In genomic region chr3:184241447-184242296, GRCh38 we compare ENCODE assay signal across 9 cellular contexts. TPM values are rescaled to one million over a fixed set of nuclear protein-coding genes. Genes with fewer than 3 reads are reported as not detected.
DNase-seq lines count a peak whose midpoint lies in the region; ATAC-seq and TF ChIP-seq lines count a peak whose summit lies in the region.
"Had no signal": no experiment of that assay in that cellular context is flagged by ENCODE, and none has a peak within 500 bp of the region (broad histone marks: within the 10 kb centered on the region; RNA-seq: fewer than 3 reads in every experiment).

No MANE protein-coding gene starts in this region.

- peaks cover 6 to 24% of the 10 kb centered on the region in 2 donors for H3K36me3 ChIP-seq in lung (ENCODE audit: control insufficient read depth in 2 of 2, insufficient read depth in 2 of 2, low read length in 2 of 2)
- 0 out of 2 replicates have a peak, but pooled peaks cover 14% of the 10 kb centered on the region for H3K36me3 ChIP-seq in MM.1S (replicated peaks; ENCODE audit: insufficient read depth, low read length)

- H3F3A ChIP-seq in MM.1S (ENCODE audit: insufficient read depth, low read length): no peaks in the 10 kb centered on the region

- no peaks in the 10 kb centered on the region for H3K9me3 ChIP-seq in lung (ENCODE audit: control insufficient read depth in 2 of 2, insufficient read depth in 1 of 2, low read length in 1 of 2)
- no peaks in the 10 kb centered on the region for H3K9me3 ChIP-seq in MM.1S (replicated peaks; ENCODE audit: insufficient read depth, low read length)

- WGBS in lung, 2 donors: 37 to 47% methylated on average over 42 to 46 of the region's 46 CpGs

- TF ChIP-seq CTCF in HFF-Myc (IDR thresholded peaks at IDR 0.05; ENCODE audit: low read depth, low read length, missing control alignments) (peak; percentile 46), lung (IDR thresholded peaks at IDR 0.05; ENCODE audit: control extremely low read depth, extremely low read depth) (peak; percentile 1), MM.1S (IDR thresholded peaks at IDR 0.05; ENCODE audit: low read length) (no peak)

- H3K27ac ChIP-seq in lung (ENCODE audit: low read depth in 1 of 2, low read length in 1 of 2): no peak overlapping the region
- H3K27ac ChIP-seq in MM.1S (ENCODE audit: low read length): no peak overlapping the region
- H3K27ac ChIP-seq: epithelial cell of prostate had no signal

- no peaks in the 10 kb centered on the region for H4K20me1 ChIP-seq in MM.1S (ENCODE audit: insufficient read depth, low read length)

- no peak overlapping the region for H2AFZ ChIP-seq in MM.1S (ENCODE audit: low read length)

- no peaks in the 10 kb centered on the region for H3K27me3 ChIP-seq in lung (ENCODE audit: control insufficient read depth, insufficient read depth)
- 0 out of 2 replicates have a peak, but pooled peaks cover 4% of the 10 kb centered on the region for H3K27me3 ChIP-seq in MM.1S (replicated peaks; ENCODE audit: insufficient read depth, low read length)

- no peak overlapping the region for H3K4me2 ChIP-seq in MM.1S (ENCODE audit: low read depth, low read length)

- H3K9me2 ChIP-seq in MM.1S (replicated peaks; ENCODE audit: insufficient read depth, low read length): no peaks in the 10 kb centered on the region

- H3K4me1 ChIP-seq in lung (ENCODE audit: control insufficient read depth in 2 of 2, insufficient read depth in 2 of 2, low read length in 2 of 2) (peaks cover 0 to 7% of the 10 kb centered on the region in 2 donors), MM.1S (ENCODE audit: low read length) (no peaks in the 10 kb centered on the region)

- DNase-seq in COLO668 (lab: John Stamatoyannopoulos, UW; ENCODE audit: unreplicated experiment): peak; percentile 77
- DNase-seq in HFF-Myc (ENCODE audit: extremely low read depth, low read depth): no peak
- peak; percentile 36 for DNase-seq in amniotic epithelial cell (ENCODE audit: low read depth)
- DNase-seq in lung (ENCODE audit: low spot score): peak; percentile 68
- DNase-seq in putamen (ENCODE audit: low spot score): no peak
- no peak for DNase-seq in MM.1S

- H3K79me2 ChIP-seq in MM.1S (ENCODE audit: low read length): 0 out of 2 replicates have a peak, but pooled peaks cover 7% of the 10 kb centered on the region

- no peak overlapping the region for H3K4me3 ChIP-seq in HFF-Myc (replicated peaks; ENCODE audit: low read depth, low read length)
- H3K4me3 ChIP-seq in lung: no peak overlapping the region
- no peak overlapping the region for H3K4me3 ChIP-seq in MM.1S (ENCODE audit: low read length)

- ATAC-seq in lung (ENCODE audit: insufficient read depth, low FRiP score) (peak; percentile 62), HG03342 (IDR thresholded peaks at IDR 0.05; ENCODE audit: unreplicated experiment) (no peak), GM21447 (IDR thresholded peaks at IDR 0.05; ENCODE audit: unreplicated experiment) (no peak)

- H3K9ac ChIP-seq in MM.1S (ENCODE audit: low read length): no peak overlapping the region

RNA-seq across cellular contexts. Expression of gene ALG3, which starts 7.1 kb away (rescaled TPM):
- total RNA-seq in lung: 10 to 100 TPM; 24.7 to 54.8 TPM
- 10 to 100 TPM; 32.2 to 68.0 TPM for polyA plus RNA-seq in lung

RNA-seq across cellular contexts. Expression of gene EEF1AKMT4, which starts 7.8 kb away (rescaled TPM):
- 1 to 10 TPM; 2.3 to 4.6 TPM for total RNA-seq in lung
- polyA plus RNA-seq in lung: 10 to 100 TPM in 1 of 2 donors, 1 to 10 TPM in 1; 5.2 to 12.2 TPM

RNA-seq across cellular contexts. Expression of gene VWA5B2, which starts 12.3 kb away (rescaled TPM):
- 1 to 10 TPM; 1.6 to 1.7 TPM for total RNA-seq in lung
- polyA plus RNA-seq in lung: under 1 TPM; 0.12 to 0.15 TPM

RNA-seq across cellular contexts. Expression of gene CAMK2N2, which starts 19.7 kb away (rescaled TPM):
- total RNA-seq in lung: under 1 TPM; 0.23 to 0.58 TPM
- under 1 TPM; 0.03 to 0.12 TPM for polyA plus RNA-seq in lung

RNA-seq across cellular contexts. Expression of gene ECE2, which starts 34.1 kb away (rescaled TPM):
- under 1 TPM in 1 of 2 donors, not detected in 1; 0.15 TPM for total RNA-seq in lung
- not detected for polyA plus RNA-seq in lung

Comparison
In these comparisons a context has a peak if more than half of its experiments do, and no peak if none do; other contexts are left out.
1. DNase-seq: peak in COLO668 (single experiment), amniotic epithelial cell (single experiment) and lung (single experiment); none in HFF-Myc (single experiment), putamen (single experiment) and MM.1S (single experiment).